1 cellular context compared by ENCODE assay signal in genomic region chr3:14441920-14442300, GRCh38.
TF ChIP-seq lines count a peak whose summit lies in the region.

No MANE protein-coding gene starts in this region.

TF ChIP-seq in HCT116, 20 proteins besides CTCF, POLR2A, EP300 and RAD21 (continued from another document):
- TF ChIP-seq, protein P1, sequence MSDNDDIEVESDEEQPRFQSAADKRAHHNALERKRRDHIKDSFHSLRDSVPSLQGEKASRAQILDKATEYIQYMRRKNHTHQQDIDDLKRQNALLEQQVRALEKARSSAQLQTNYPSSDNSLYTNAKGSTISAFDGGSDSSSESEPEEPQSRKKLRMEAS (IDR thresholded peaks at IDR 0.05): no peak
- no peak for TF ChIP-seq CBX3 (IDR thresholded peaks at IDR 0.05; ENCODE audit: low read depth)
